13 cellular contexts compared by ENCODE assay signal in the genomic region with DNA sequence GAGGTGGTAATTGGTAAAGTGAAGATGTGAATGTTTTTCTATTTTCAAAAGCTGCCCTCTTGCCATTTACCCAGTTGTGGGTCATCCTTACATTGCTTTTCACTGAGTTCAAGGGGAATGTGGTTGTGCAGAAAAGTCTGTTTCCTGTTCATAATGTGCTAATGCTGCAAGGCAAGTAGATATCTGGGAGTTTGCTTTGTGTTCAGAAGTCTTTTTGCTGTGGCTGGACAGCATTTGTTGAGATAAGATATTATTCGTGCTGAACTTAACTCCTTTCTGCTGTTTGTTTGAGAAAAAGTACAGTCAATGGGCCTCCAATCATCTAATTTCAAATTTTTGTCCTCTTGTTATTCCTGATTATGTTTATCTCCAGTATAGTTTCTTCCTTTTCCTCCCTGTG.
A peak's percentile ranks its signal among the peaks of the same experiment; 100 is the strongest.
DNase-seq lines count a peak whose midpoint lies in the region; ATAC-seq and TF ChIP-seq lines count a peak whose summit lies in the region.
"Had no signal": no experiment of that assay in that cellular context is flagged by ENCODE, and none has a peak within 500 bp of the region (broad histone marks: within the 10 kb centered on the region; RNA-seq: fewer than 3 reads in every experiment).

No MANE protein-coding gene starts in this region.

- CTCF ChIA-PET in activated naive CD4-positive, alpha-beta T cell treated with anti-CD3 and anti-CD28 coated beads for 36 hours (lab: Charles Lee), result no interaction called here

- H3K27ac Mint-ChIP-seq in activated naive CD4-positive, alpha-beta T cell treated with anti-CD3 and anti-CD28 coated beads for 36 hours, result no peak overlapping the region

- intact Hi-C loops in heart right ventricle (cut with DNase I) (no loop called here), right cardiac atrium (cut with DNase I) (no loop called here), transverse colon (cut with DNase I; ENCODE audit: low total_unique reads) (no loop called here)
- intact Hi-C loops in activated naive CD4-positive, alpha-beta T cell treated with anti-CD3 and anti-CD28 coated beads for 36 hours (cut with micrococcal nuclease), result loop anchor here (10.0 kb wide), 1 partner anchor 375 kb away; no protein-coding TSS in a partner anchor

- H3K27ac ChIP-seq in heart right ventricle (peak overlapping the region in 7 of 10 donors; percentile 0 to 64 (median 23)), right cardiac atrium (ENCODE audit: low read length) (no peak overlapping the region), brain microvascular endothelial cell (peak overlapping the region; percentile 98), hepatocyte (peak overlapping the region; percentile 39), transverse colon (peak overlapping the region; percentile 34 to 64 (median 50))
- H3K27ac ChIP-seq: neutrophil had no signal

- H3K27me3 Mint-ChIP-seq in activated naive CD4-positive, alpha-beta T cell treated with anti-CD3 and anti-CD28 coated beads for 36 hours (ENCODE audit: low read depth), result peaks cover 4% of the 10 kb centered on the region

- 4 to 23% methylated on average over 1 of the region's 1 CpG for WGBS in heart right ventricle, 2 donors
- WGBS in right cardiac atrium, result 16% methylated on average over 1 of the region's 1 CpG
- WGBS in hepatocyte (ENCODE audit: low lambda C conversion rate, missing lambda C conversion rate), result 13% methylated on average over 1 of the region's 1 CpG
- WGBS in transverse colon (ENCODE audit: low coverage in 1 of 2), 2 donors, result 63 to 77% methylated on average over 1 of the region's 1 CpG

- no peak for TF ChIP-seq EP300 in transverse colon (IDR thresholded peaks at IDR 0.05; ENCODE audit: low read depth)

- no peak for TF ChIP-seq POLR2A in transverse colon (IDR thresholded peaks at IDR 0.05)

- H3K79me2 ChIP-seq in hepatocyte, result no peaks in the 10 kb centered on the region

- no peak for TF ChIP-seq CTCF in heart right ventricle (IDR thresholded peaks at IDR 0.05)
- TF ChIP-seq CTCF in brain microvascular endothelial cell (IDR thresholded peaks at IDR 0.05; ENCODE audit: low read depth, low read length, missing control alignments), result no peak
- TF ChIP-seq CTCF in hepatocyte (IDR thresholded peaks at IDR 0.05; ENCODE audit: poor library complexity), result no peak
- no peak for TF ChIP-seq CTCF in transverse colon (IDR thresholded peaks at IDR 0.05)

- H3K27me3 ChIP-seq in heart right ventricle, result no peaks in the 10 kb centered on the region
- H3K27me3 ChIP-seq in right cardiac atrium (ENCODE audit: control insufficient read depth, insufficient read depth), result no peaks in the 10 kb centered on the region
- no peaks in the 10 kb centered on the region for H3K27me3 ChIP-seq in brain microvascular endothelial cell (replicated peaks)
- no peaks in the 10 kb centered on the region for H3K27me3 ChIP-seq in hepatocyte
- H3K27me3 ChIP-seq in transverse colon, result no peaks in the 10 kb centered on the region
- H3K27me3 ChIP-seq: left lung, neutrophil had no signal

- no peaks in the 10 kb centered on the region for H3K4me1 Mint-ChIP-seq in activated naive CD4-positive, alpha-beta T cell treated with anti-CD3 and anti-CD28 coated beads for 36 hours (ENCODE audit: low read depth)

- H3K9me2 ChIP-seq in hepatocyte (replicated peaks; ENCODE audit: insufficient read depth), result no peaks in the 10 kb centered on the region

- H4K20me1 ChIP-seq in hepatocyte (ENCODE audit: insufficient read depth, poor library complexity, severe bottlenecking), result no peaks in the 10 kb centered on the region

- H3K4me3 Mint-ChIP-seq in activated naive CD4-positive, alpha-beta T cell treated with anti-CD3 and anti-CD28 coated beads for 36 hours, result no peak overlapping the region

- no peaks in the 10 kb centered on the region for H3K36me3 Mint-ChIP-seq in activated naive CD4-positive, alpha-beta T cell treated with anti-CD3 and anti-CD28 coated beads for 36 hours (ENCODE audit: low read depth)

- in situ Hi-C loops in brain microvascular endothelial cell (cut with HindIII; ENCODE audit: low pct_ligation_motif_present, low sequenced_read_pairs), result no loop called here
- in situ Hi-C loops in transverse colon (cut with MboI; ENCODE audit: low pct_ligation_motif_present in 1 of 4, low pct_unique_long_range_greater_than_20kb in 1 of 4, low sequenced_read_pairs in 3 of 4), result no loop called here

- no peaks in the 10 kb centered on the region for H3K9me3 ChIP-seq in heart right ventricle
- no peaks in the 10 kb centered on the region for H3K9me3 ChIP-seq in right cardiac atrium (ENCODE audit: control insufficient read depth, low read length)
- no peaks in the 10 kb centered on the region for H3K9me3 ChIP-seq in hepatocyte (ENCODE audit: low read depth)
- H3K9me3 ChIP-seq in transverse colon, result no peaks in the 10 kb centered on the region
- H3K9me3 ChIP-seq: left lung, neutrophil had no signal

- H3K4me2 ChIP-seq in hepatocyte, result no peak overlapping the region

- no peaks in the 10 kb centered on the region for H3K9me3 Mint-ChIP-seq in activated naive CD4-positive, alpha-beta T cell treated with anti-CD3 and anti-CD28 coated beads for 36 hours

- no peak for DNase-seq in heart right ventricle
- DNase-seq in right cardiac atrium, result no peak
- DNase-seq in brain microvascular endothelial cell, result peak; percentile 45
- DNase-seq in hepatocyte (ENCODE audit: low spot score), result no peak
- no peak for DNase-seq in transverse colon
- DNase-seq in activated naive CD4-positive, alpha-beta T cell treated with anti-CD3 and anti-CD28 coated beads for 36 hours, result no peak
- DNase-seq: activated CD4-positive, CD25-positive, alpha-beta regulatory T cell; activated T-cell treated with anti-CD3 and anti-CD28 coated beads, Interleukin-2, amount 50 U/mL, for 1 hour; effector CD4-positive, alpha-beta T cell had no signal

- H3K4me1 ChIP-seq in heart right ventricle, result peaks cover 12 to 55% (median 34%) of the 10 kb centered on the region in 9 donors
- H3K4me1 ChIP-seq in right cardiac atrium (ENCODE audit: control insufficient read depth, insufficient read depth, low read length), result peaks cover 5% of the 10 kb centered on the region
- peaks cover 21% of the 10 kb centered on the region for H3K4me1 ChIP-seq in hepatocyte (ENCODE audit: insufficient read depth)
- peaks cover 0 to 7% (median 3%) of the 10 kb centered on the region in 4 donors for H3K4me1 ChIP-seq in transverse colon
- H3K4me1 ChIP-seq: left lung had no signal

- H3K4me3 ChIP-seq in heart right ventricle, result no peak overlapping the region
- no peak overlapping the region for H3K4me3 ChIP-seq in right cardiac atrium (ENCODE audit: low read length)
- no peak overlapping the region for H3K4me3 ChIP-seq in brain microvascular endothelial cell (ENCODE audit: low read depth, low read length)
- H3K4me3 ChIP-seq in hepatocyte, result no peak overlapping the region
- no peak overlapping the region for H3K4me3 ChIP-seq in transverse colon
- H3K4me3 ChIP-seq: left lung had no signal

- ATAC-seq in heart right ventricle, result no peak
- ATAC-seq in right cardiac atrium, result no peak
- ATAC-seq in GM19455 (IDR thresholded peaks at IDR 0.05; ENCODE audit: unreplicated experiment), result no peak
- ATAC-seq in HG03460 (IDR thresholded peaks at IDR 0.05; ENCODE audit: unreplicated experiment), result no peak

- no peaks in the 10 kb centered on the region for H3K36me3 ChIP-seq in heart right ventricle
- peaks cover 20% of the 10 kb centered on the region for H3K36me3 ChIP-seq in brain microvascular endothelial cell (replicated peaks)
- no peaks in the 10 kb centered on the region for H3K36me3 ChIP-seq in hepatocyte (replicated peaks; ENCODE audit: insufficient read depth, low read depth)
- H3K36me3 ChIP-seq in transverse colon, result no peaks in the 10 kb centered on the region
- H3K36me3 ChIP-seq: left lung, neutrophil had no signal

- H2AFZ ChIP-seq in hepatocyte, result no peak overlapping the region
